Comparison of ENCODE assay signal across 8 cellular contexts in genomic region chrX:46180258-46180687, GRCh38.
DNase-seq lines count a peak whose midpoint lies in the region; ATAC-seq and TF ChIP-seq lines count a peak whose summit lies in the region.

No MANE protein-coding gene starts in this region.

- H3K27ac Mint-ChIP-seq in activated CD8-positive, alpha-beta T cell treated with anti-CD3 and anti-CD28 coated beads, Interleukin-2, amount 10 ng/mL, durations not matched to agents 7 days and 5 days = peak overlapping the region; percentile 46

- ATAC-seq in DND-41 (ENCODE audit: insufficient read depth, low read depth) = peak; percentile 89
- peak; percentile 90 for ATAC-seq in GM21381 (IDR thresholded peaks at IDR 0.05; ENCODE audit: unreplicated experiment)
- no peak for ATAC-seq in activated CD8-positive, alpha-beta T cell treated with anti-CD3 and anti-CD28 coated beads, Interleukin-2, amount 10 ng/mL, durations not matched to agents 7 days and 5 days

- H3K9me3 ChIP-seq in DND-41 (ENCODE audit: insufficient read depth, low read length, severe bottlenecking) = no peaks in the 10 kb centered on the region

- CTCF ChIA-PET in activated CD8-positive, alpha-beta T cell treated with anti-CD3 and anti-CD28 coated beads, Interleukin-2, amount 10 ng/mL, durations not matched to agents 7 days and 5 days (lab: Charles Lee) = no interaction called here

- H3K4me3 ChIP-seq in DND-41 (ENCODE audit: low read depth in 1 of 2, low read length in 2 of 2) (no peak overlapping the region; a peak in 1 of 4 replicates), skeletal muscle cell (ENCODE audit: low read depth, low read length) (no peak overlapping the region)

- no peaks in the 10 kb centered on the region for H3K9me3 Mint-ChIP-seq in activated CD8-positive, alpha-beta T cell treated with anti-CD3 and anti-CD28 coated beads, Interleukin-2, amount 10 ng/mL, durations not matched to agents 7 days and 5 days (ENCODE audit: insufficient read depth)

- DNase-seq in DND-41 (peak; percentile 91), HS-5 (ENCODE audit: low read depth) (peak; percentile 69), skeletal muscle cell (ENCODE audit: low read depth) (peak; percentile 80), mesenteric fat pad (ENCODE audit: low spot score) (no peak), NCI-H510A treated with DMSO at 0.1 percent for 48 hours (lab: John Stamatoyannopoulos, UW) (no peak)
- peak; percentile 33 for DNase-seq in activated CD8-positive, alpha-beta T cell treated with anti-CD3 and anti-CD28 coated beads, Interleukin-2, amount 10 ng/mL, durations not matched to agents 7 days and 5 days
- no peak for DNase-seq in effector CD4-positive, alpha-beta T cell

- H3K79me2 ChIP-seq in DND-41 (ENCODE audit: insufficient read depth, low read length) = no peaks in the 10 kb centered on the region

- H4K20me1 ChIP-seq in DND-41 (ENCODE audit: insufficient read depth, low read length) = no peaks in the 10 kb centered on the region

- H3K36me3 Mint-ChIP-seq in activated CD8-positive, alpha-beta T cell treated with anti-CD3 and anti-CD28 coated beads, Interleukin-2, amount 10 ng/mL, durations not matched to agents 7 days and 5 days (ENCODE audit: low read depth) = no peaks in the 10 kb centered on the region

- no peak overlapping the region for H2AFZ ChIP-seq in DND-41 (ENCODE audit: low read depth, low read length)

- H3K4me1 ChIP-seq in DND-41 (ENCODE audit: insufficient read depth, low read length) = peaks cover 34% of the 10 kb centered on the region

- peak overlapping the region; percentile 57 for H3K4me2 ChIP-seq in DND-41 (ENCODE audit: insufficient read depth, low read length)

- H3K27ac ChIP-seq in DND-41 (ENCODE audit: low read length) = peak overlapping the region; percentile 85

- H3K4me1 Mint-ChIP-seq in activated CD8-positive, alpha-beta T cell treated with anti-CD3 and anti-CD28 coated beads, Interleukin-2, amount 10 ng/mL, durations not matched to agents 7 days and 5 days (ENCODE audit: low read depth) = peaks cover 21% of the 10 kb centered on the region

- H3K27me3 ChIP-seq in DND-41 (ENCODE audit: insufficient read depth, low read length, poor library complexity) = no peaks in the 10 kb centered on the region

- no peaks in the 10 kb centered on the region for H3K36me3 ChIP-seq in DND-41 (ENCODE audit: insufficient read depth, low read length)

- POLR2A ChIA-PET in activated CD8-positive, alpha-beta T cell treated with anti-CD3 and anti-CD28 coated beads, Interleukin-2, amount 10 ng/mL, durations not matched to agents 7 days and 5 days (lab: Charles Lee) = no interaction called here

- H3K27me3 Mint-ChIP-seq in activated CD8-positive, alpha-beta T cell treated with anti-CD3 and anti-CD28 coated beads, Interleukin-2, amount 10 ng/mL, durations not matched to agents 7 days and 5 days (ENCODE audit: low read depth) = peaks cover 2% of the 10 kb centered on the region

- H3K9ac ChIP-seq in DND-41 (ENCODE audit: low read depth, low read length) = peak overlapping the region; percentile 43; the same call in 1 of the 2 replicates

- H3K4me3 Mint-ChIP-seq in activated CD8-positive, alpha-beta T cell treated with anti-CD3 and anti-CD28 coated beads, Interleukin-2, amount 10 ng/mL, durations not matched to agents 7 days and 5 days = no peak overlapping the region

- TF ChIP-seq CTCF in DND-41 (IDR thresholded peaks at IDR 0.05; ENCODE audit: borderline replicate concordance, extremely low read depth, low read length, poor library complexity, severe bottlenecking) = no peak

Comparison
In these comparisons a context has a peak if more than half of its experiments do, and no peak if none do; other contexts are left out.
1. DNase-seq: peak in DND-41 (single experiment), HS-5 (single experiment), activated CD8-positive, alpha-beta T cell treated with anti-CD3 and anti-CD28 coated beads, Interleukin-2, amount 10 ng/mL, durations not matched to agents 7 days and 5 days (single experiment) and skeletal muscle cell (single experiment); none in effector CD4-positive, alpha-beta T cell (single experiment), mesenteric fat pad (single experiment) and NCI-H510A treated with DMSO at 0.1 percent for 48 hours (single experiment).